ENCODE assay signal across 12 cellular contexts in the genomic region with DNA sequence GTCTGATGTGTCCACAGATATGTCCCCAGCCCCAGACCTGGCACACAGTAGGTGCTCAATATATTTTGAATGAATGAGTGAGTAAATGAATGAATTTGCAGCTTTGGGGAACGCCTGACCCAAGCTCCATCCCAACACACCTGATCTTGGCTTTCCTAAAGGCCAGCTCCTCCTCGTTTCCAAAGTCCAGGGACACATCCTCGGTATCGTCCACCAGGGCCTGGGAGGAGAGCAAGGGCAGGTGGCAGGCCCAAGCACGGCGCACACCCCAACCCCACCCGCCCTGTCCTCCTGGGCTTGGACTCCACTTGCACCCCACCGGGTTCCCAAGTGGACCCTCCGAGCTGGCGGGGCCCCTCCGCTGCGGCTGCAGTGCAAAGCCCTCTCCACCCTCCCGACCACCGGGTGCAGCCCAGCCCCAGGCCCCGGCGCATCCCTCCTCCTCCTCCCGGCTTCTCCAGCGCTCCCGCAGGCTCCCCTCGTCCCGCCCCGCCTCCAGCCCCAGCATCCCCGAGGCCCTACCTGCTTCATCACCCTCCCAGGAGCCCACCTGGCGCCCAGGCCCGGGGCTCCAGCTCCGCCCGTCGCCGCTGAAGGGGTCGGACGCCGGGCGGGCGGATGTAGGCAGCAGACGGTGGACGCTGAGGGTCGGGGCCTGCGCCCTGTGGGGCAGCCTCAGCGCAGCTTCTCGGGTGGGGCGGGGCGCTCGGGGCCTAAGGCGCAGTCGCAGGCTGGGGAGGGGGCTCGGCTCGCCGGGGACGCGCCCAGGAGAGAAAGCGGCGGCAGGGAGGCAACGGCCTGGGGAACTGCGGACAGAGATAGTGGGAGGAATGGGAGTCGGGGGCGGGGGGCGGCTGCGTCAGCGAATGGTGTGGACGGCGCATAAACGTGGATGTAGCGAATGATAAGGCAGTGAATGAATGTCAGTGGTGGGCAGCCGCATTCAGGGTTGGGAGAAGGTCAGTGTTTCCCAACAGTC. TPM values are rescaled to one million over a fixed set of nuclear protein-coding genes. Genes with fewer than 3 reads are reported as not detected.
A peak's percentile ranks its signal among the peaks of the same experiment; 100 is the strongest.
DNase-seq lines count a peak whose midpoint lies in the region; ATAC-seq and TF ChIP-seq lines count a peak whose summit lies in the region.
"Had no signal": no experiment of that assay in that cellular context is flagged by ENCODE, and none has a peak within 500 bp of the region (broad histone marks: within the 10 kb centered on the region; RNA-seq: fewer than 3 reads in every experiment).

A gene (minus strand): TSS at position 832 of the 979 bp plus-strand sequence. CDS start 301 bp downstream, at position 531.

- peaks cover 22% of the 10 kb centered on the region for H3K27me3 Mint-ChIP-seq in nephron progenitor cell (ENCODE audit: low read depth, poor library complexity)
- peaks cover 8% of the 10 kb centered on the region for H3K27me3 Mint-ChIP-seq in activated T-cell treated with anti-CD3 and anti-CD28 coated beads, Interleukin-2, amount 50 U/mL, for 4 hours (ENCODE audit: low read depth)

- H3K36me3 Mint-ChIP-seq in nephron progenitor cell (ENCODE audit: low read depth) = no peaks in the 10 kb centered on the region
- no peaks in the 10 kb centered on the region for H3K36me3 Mint-ChIP-seq in activated T-cell treated with anti-CD3 and anti-CD28 coated beads, Interleukin-2, amount 50 U/mL, for 4 hours (ENCODE audit: insufficient read depth)
- H3K36me3 Mint-ChIP-seq: activated naive CD4-positive, alpha-beta T cell treated with anti-CD3 and anti-CD28 coated beads, Interleukin-2, amount 50 U/mL, for 72 hours had no signal

- ATAC-seq in heart left ventricle (peak in 1 of 4 donors; percentile 21), upper lobe of right lung (no peak), GM18520 (IDR thresholded peaks at IDR 0.05; ENCODE audit: unreplicated experiment) (no peak), GM19351 (IDR thresholded peaks at IDR 0.05; ENCODE audit: unreplicated experiment) (no peak)
- no peak for ATAC-seq in activated T-cell treated with anti-CD3 and anti-CD28 coated beads, Interleukin-2, amount 50 U/mL, for 4 hours
- ATAC-seq: activated CD4-positive, alpha-beta T cell treated with anti-CD3 and anti-CD28 coated beads for 36 hours; activated naive CD4-positive, alpha-beta T cell treated with anti-CD3 and anti-CD28 coated beads, Interleukin-2, amount 50 U/mL, for 72 hours had no signal

- no peak within 1 kb of the TSS for H3K27ac ChIP-seq in ascending aorta
- H3K27ac ChIP-seq in heart left ventricle = no peak within 1 kb of the TSS
- H3K27ac ChIP-seq in upper lobe of right lung = no peak within 1 kb of the TSS
- H3K27ac ChIP-seq: epithelial cell of prostate had no signal

- TF ChIP-seq CTCF in ascending aorta (IDR thresholded peaks at IDR 0.05) (no peak), heart left ventricle (IDR thresholded peaks at IDR 0.05) (no peak), nephron progenitor cell (IDR thresholded peaks at IDR 0.05) (no peak), upper lobe of right lung (IDR thresholded peaks at IDR 0.05) (no peak)

- WGBS in heart left ventricle, 4 donors = 34 to 60% (median 53%) methylated on average over 44 to 64 of the region's 64 CpGs

- H3K27me3 ChIP-seq in ascending aorta (no peaks in the 10 kb centered on the region), heart left ventricle (peaks cover 0 to 9% (median 0%) of the 10 kb centered on the region in 9 donors), upper lobe of right lung (no peaks in the 10 kb centered on the region)

- intact Hi-C loops in ascending aorta (cut with DNase I) = no loop called here
- intact Hi-C loops in heart left ventricle (cut with DNase I) = loop anchor here in 1 of 10 donors (10.0 kb wide), 1 partner anchor 53 kb away; no protein-coding TSS in a partner anchor
- intact Hi-C loops in upper lobe of right lung (cut with DNase I) = no loop called here

- DNase-seq in ascending aorta (ENCODE audit: low spot score in 2 of 2) = no peak
- no peak for DNase-seq in heart left ventricle
- DNase-seq in nephron progenitor cell = peak; percentile 78
- no peak for DNase-seq in upper lobe of right lung
- DNase-seq in activated T-cell treated with anti-CD3 and anti-CD28 coated beads, Interleukin-2, amount 50 U/mL, for 4 hours = no peak
- DNase-seq: activated CD4-positive, alpha-beta T cell treated with anti-CD3 and anti-CD28 coated beads for 36 hours; Karpas-422; NCI-H2171 treated with DMSO at 0.1 percent for 48 hours had no signal

- H3K9me3 ChIP-seq in ascending aorta (no peaks in the 10 kb centered on the region), heart left ventricle (no peaks in the 10 kb centered on the region), upper lobe of right lung (no peaks in the 10 kb centered on the region)

- H3K36me3 ChIP-seq in ascending aorta (no peaks in the 10 kb centered on the region), heart left ventricle (no peaks in the 10 kb centered on the region), upper lobe of right lung (no peaks in the 10 kb centered on the region)

- H3K4me3 ChIP-seq in ascending aorta (peak within 1 kb of the TSS; percentile 18 to 62), heart left ventricle (peak within 1 kb of the TSS in 10 of 12 donors; percentile 22 to 49 (median 37)), upper lobe of right lung (peak within 1 kb of the TSS; percentile 16)

- H3K4me1 ChIP-seq in ascending aorta = peaks cover 0 to 5% of the 10 kb centered on the region in 2 donors
- peaks cover 0 to 13% (median 0%) of the 10 kb centered on the region in 12 donors for H3K4me1 ChIP-seq in heart left ventricle
- no peaks in the 10 kb centered on the region for H3K4me1 ChIP-seq in upper lobe of right lung

- H3K4me1 Mint-ChIP-seq in nephron progenitor cell = peaks cover 13% of the 10 kb centered on the region
- H3K4me1 Mint-ChIP-seq in activated T-cell treated with anti-CD3 and anti-CD28 coated beads, Interleukin-2, amount 50 U/mL, for 4 hours (ENCODE audit: low read depth) = peaks cover 1% of the 10 kb centered on the region
- H3K4me1 Mint-ChIP-seq: activated CD4-positive, alpha-beta T cell treated with anti-CD3 and anti-CD28 coated beads for 36 hours had no signal

- H3K4me3 Mint-ChIP-seq in nephron progenitor cell = peak within 1 kb of the TSS; percentile 81
- H3K4me3 Mint-ChIP-seq in activated T-cell treated with anti-CD3 and anti-CD28 coated beads, Interleukin-2, amount 50 U/mL, for 4 hours = no peak within 1 kb of the TSS
- H3K4me3 Mint-ChIP-seq: activated CD4-positive, alpha-beta T cell treated with anti-CD3 and anti-CD28 coated beads for 36 hours had no signal

- no peaks in the 10 kb centered on the region for H3K9me3 Mint-ChIP-seq in nephron progenitor cell
- H3K9me3 Mint-ChIP-seq in activated T-cell treated with anti-CD3 and anti-CD28 coated beads, Interleukin-2, amount 50 U/mL, for 4 hours = no peaks in the 10 kb centered on the region
- H3K9me3 Mint-ChIP-seq: activated naive CD4-positive, alpha-beta T cell treated with anti-CD3 and anti-CD28 coated beads, Interleukin-2, amount 50 U/mL, for 72 hours had no signal

- H3K27ac Mint-ChIP-seq in nephron progenitor cell = no peak within 1 kb of the TSS
- H3K27ac Mint-ChIP-seq: activated CD4-positive, alpha-beta T cell treated with anti-CD3 and anti-CD28 coated beads for 36 hours; activated naive CD4-positive, alpha-beta T cell treated with anti-CD3 and anti-CD28 coated beads, Interleukin-2, amount 50 U/mL, for 72 hours had no signal

- no peak for TF ChIP-seq POLR2A in heart left ventricle (IDR thresholded peaks at IDR 0.05)

RNA-seq across cellular contexts. Expression of the gene that starts here (rescaled TPM):
- total RNA-seq in ascending aorta (not detected), heart left ventricle (under 1 TPM in 5 of 9 donors, not detected in 4; 0.30 to 0.95 (median 0.34) TPM), upper lobe of right lung (0.69 TPM)
- polyA plus RNA-seq in heart left ventricle = under 1 TPM; 0.08 TPM
- total RNA-seq in activated T-cell treated with anti-CD3 and anti-CD28 coated beads, Interleukin-2, amount 50 U/mL, for 4 hours = under 1 TPM in 2 of 3 donors, not detected in 1; 0.11 to 0.14 TPM
- total RNA-seq: activated naive CD4-positive, alpha-beta T cell treated with anti-CD3 and anti-CD28 coated beads, Interleukin-2, amount 50 U/mL, for 72 hours had no signal
